15 cellular contexts compared by ENCODE assay signal in genomic region chr17:33200116-33200515, GRCh38.
DNase-seq lines count a peak whose midpoint lies in the region; ATAC-seq and TF ChIP-seq lines count a peak whose summit lies in the region.
"Had no signal": no experiment of that assay in that cellular context is flagged by ENCODE, and none has a peak within 500 bp of the region (broad histone marks: within the 10 kb centered on the region; RNA-seq: fewer than 3 reads in every experiment).

No MANE protein-coding gene starts in this region.

- intact Hi-C loops in Panc1 (cut with micrococcal nuclease; ENCODE audit: unreplicated experiment) = no loop called here

- no peak for TF ChIP-seq CTCF in Panc1 (IDR thresholded peaks at IDR 0.05)
- no peak for TF ChIP-seq CTCF in foreskin fibroblast (IDR thresholded peaks at IDR 0.05; ENCODE audit: low read depth, low read length)
- no peak for TF ChIP-seq CTCF in smooth muscle cell (IDR thresholded peaks at IDR 0.05; ENCODE audit: borderline replicate concordance, insufficient read depth, poor library complexity, severe bottlenecking)

- DNase-seq in GM04504 (ENCODE audit: low read depth) (peak; percentile 51), Panc1 (ENCODE audit: low read depth, low spot score) (peak; percentile 27), foreskin fibroblast (peak; percentile 68 to 74), smooth muscle cell (lab: John Stamatoyannopoulos, UW; ENCODE audit: unreplicated experiment) (no peak), dermis blood vessel endothelial cell (no peak), erythroblast (lab: John Stamatoyannopoulos, UW) (no peak), A172 (ENCODE audit: low spot score) (no peak)
- DNase-seq in activated CD4-positive, alpha-beta T cell treated with anti-CD3 and anti-CD28 coated beads for 4 hours = no peak
- DNase-seq: amniotic stem cell; DMS153; NK-92 treated with Interleukin-12 subunit alpha and Interleukin-12 subunit beta, amount 100 ng/mL, for 24 hours; Right ventricle myocardium superior; stimulated activated CD4-positive, alpha-beta T cell treated with anti-CD3 and anti-CD28 coated beads, Interleukin-1b, Interleukin-23, amount 100 ng/mL, for 48 hours; substantia nigra; T-helper 17 cell had no signal

- no peaks in the 10 kb centered on the region for H3K9me3 ChIP-seq in Panc1 (ENCODE audit: control insufficient read depth, insufficient read depth, low read depth, low read length)
- no peaks in the 10 kb centered on the region for H3K9me3 ChIP-seq in smooth muscle cell (replicated peaks; ENCODE audit: low read depth)

- 59% methylated on average over 7 of the region's 7 CpGs for WGBS in smooth muscle cell (ENCODE audit: low lambda C conversion rate)

- H3K27ac ChIP-seq in Panc1 (ENCODE audit: low read length) = no peak overlapping the region
- no peak overlapping the region for H3K27ac ChIP-seq in smooth muscle cell (ENCODE audit: low read depth)

- H3K4me1 ChIP-seq in Panc1 (ENCODE audit: control insufficient read depth, insufficient read depth, low read length) (no peaks in the 10 kb centered on the region), smooth muscle cell (ENCODE audit: low read depth) (no peaks in the 10 kb centered on the region)

- no peak overlapping the region for H3K9ac ChIP-seq in smooth muscle cell (ENCODE audit: low read depth)

- H3K27me3 ChIP-seq in Panc1 (ENCODE audit: control insufficient read depth, insufficient read depth, low read length) = no peaks in the 10 kb centered on the region
- peaks cover 5% of the 10 kb centered on the region for H3K27me3 ChIP-seq in smooth muscle cell (ENCODE audit: low read depth)

- CTCF ChIA-PET in Panc1 (lab: Charles Lee) = interaction anchor here (0.8 kb wide), 1 partner anchor 130 kb away, joined by 3 read pairs; no protein-coding TSS in a partner anchor

- no peaks in the 10 kb centered on the region for H3K36me3 ChIP-seq in Panc1 (ENCODE audit: control insufficient read depth, insufficient read depth, low read length)
- H3K36me3 ChIP-seq in smooth muscle cell (ENCODE audit: low read depth) = no peaks in the 10 kb centered on the region

- H3K4me2 ChIP-seq in smooth muscle cell = peak overlapping the region; percentile 17

- H4K20me1 ChIP-seq in smooth muscle cell (ENCODE audit: low read depth) = no peaks in the 10 kb centered on the region

- H3K4me3 ChIP-seq in Panc1 (ENCODE audit: low read depth in 2 of 2, low read length in 2 of 2) = no peak overlapping the region
- H3K4me3 ChIP-seq in foreskin fibroblast (ENCODE audit: low read depth in 1 of 2, low read length in 2 of 2) = no peak overlapping the region
- no peak overlapping the region for H3K4me3 ChIP-seq in smooth muscle cell

- BruUV-seq in Panc1 (replicated peaks; lab: Mats Ljungman, UMichigan) = no TSS peak

- no peaks in the 10 kb centered on the region for H3F3A ChIP-seq in smooth muscle cell (ENCODE audit: low read depth)

- H2AFZ ChIP-seq in smooth muscle cell (ENCODE audit: low read depth) = no peak overlapping the region

- in situ Hi-C loops in Panc1 (cut with HindIII; ENCODE audit: low pct_unique_long_range_greater_than_20kb, low sequenced_read_pairs) = no loop called here

- no peak for TF ChIP-seq POLR2A in erythroblast (IDR thresholded peaks at IDR 0.05; ENCODE audit: low read length)

- POLR2A ChIA-PET in Panc1 (lab: Charles Lee) = no interaction called here

- ATAC-seq in Panc1 = peak; percentile 78
- ATAC-seq: T-helper 17 cell had no signal

- H3K79me2 ChIP-seq in smooth muscle cell (ENCODE audit: low read depth) = no peaks in the 10 kb centered on the region

Comparison
In these comparisons a context has a peak if more than half of its experiments do, and no peak if none do; other contexts are left out.
1. DNase-seq: peak in GM04504 (single experiment), Panc1 (single experiment) and foreskin fibroblast (2 of 2); none in smooth muscle cell (single experiment), dermis blood vessel endothelial cell (single experiment), erythroblast (0 of 2), A172 (single experiment) and activated CD4-positive, alpha-beta T cell treated with anti-CD3 and anti-CD28 coated beads for 4 hours (0 of 2).